In genomic region chr12:2853626-2854025, GRCh38 we compare ENCODE assay signal across 8 cellular contexts. TPM values are rescaled to one million over a fixed set of nuclear protein-coding genes. Genes with fewer than 3 reads are reported as not detected.
DNase-seq lines count a peak whose midpoint lies in the region; ATAC-seq and TF ChIP-seq lines count a peak whose summit lies in the region.

No MANE protein-coding gene starts in this region.

- 27% methylated on average over 11 of the region's 11 CpGs for WGBS in suprapubic skin

- no peak for TF ChIP-seq POLR2A in suprapubic skin (IDR thresholded peaks at IDR 0.05)

- H3K9me3 ChIP-seq in suprapubic skin = no peaks in the 10 kb centered on the region

- peaks cover 17% of the 10 kb centered on the region for H3K36me3 ChIP-seq in suprapubic skin

- TF ChIP-seq EP300 in suprapubic skin (IDR thresholded peaks at IDR 0.05) = no peak

- peak; percentile 62 for DNase-seq in A172 (ENCODE audit: low spot score)
- peak; percentile 27 for DNase-seq in NCI-H510A (lab: John Stamatoyannopoulos, UW)
- DNase-seq in activated CD8-positive, alpha-beta memory T cell treated with anti-CD3 and anti-CD28 coated beads, Interleukin-2, amount 50 U/mL, for 48 hours = peak; percentile 78
- DNase-seq in mucosa of gallbladder (ENCODE audit: low spot score) = peak; percentile 79
- DNase-seq in suprapubic skin (ENCODE audit: low spot score in 2 of 2) = peak; percentile 83 to 87

- no peak overlapping the region for H3K4me3 ChIP-seq in suprapubic skin

- H3K27ac ChIP-seq in suprapubic skin = no peak overlapping the region

- peak; percentile 88 for TF ChIP-seq CTCF in GM12874 (IDR thresholded peaks at IDR 0.05; ENCODE audit: insufficient read depth, low read depth, low read length)
- TF ChIP-seq CTCF in suprapubic skin (IDR thresholded peaks at IDR 0.05) = peak; percentile 66 to 89

- ATAC-seq in esophagus mucosa (peak; percentile 75), GM21786 (IDR thresholded peaks at IDR 0.05; ENCODE audit: unreplicated experiment) (no peak)

- no peaks in the 10 kb centered on the region for H3K27me3 ChIP-seq in suprapubic skin

- no peaks in the 10 kb centered on the region for H3K4me1 ChIP-seq in suprapubic skin

RNA-seq across cellular contexts. Expression of gene TEX52, which starts 3.2 kb away (rescaled TPM):
- total RNA-seq in A172 (2014; rRNA removed; shearing (Covaris generic)) = not detected in 2 replicates
- total RNA-seq in esophagus mucosa (not detected), mucosa of gallbladder (not detected), suprapubic skin (not detected)

RNA-seq across cellular contexts. Expression of gene NRIP2, which starts 18.8 kb away (rescaled TPM):
- total RNA-seq in A172 (2014; rRNA removed; shearing (Covaris generic)) = not detected in 2 replicates
- 0.08 TPM for total RNA-seq in esophagus mucosa
- 3.2 TPM for total RNA-seq in mucosa of gallbladder
- total RNA-seq in suprapubic skin = 1 to 10 TPM in 3 of 4 donors, under 1 TPM in 1; 0.48 to 4.7 (median 1.9) TPM

RNA-seq across cellular contexts. Expression of gene FOXM1, which starts 23.3 kb away (rescaled TPM):
- total RNA-seq in A172 (2014; rRNA removed; shearing (Covaris generic)) = 32.9 and 33.8 TPM in 2 replicates
- total RNA-seq in esophagus mucosa = 31.2 TPM
- 2.6 TPM for total RNA-seq in mucosa of gallbladder
- 1 to 10 TPM; 4.1 to 9.2 (median 7.1) TPM for total RNA-seq in suprapubic skin

RNA-seq across cellular contexts. Expression of gene RHNO1, which starts 23.4 kb away (rescaled TPM):
- total RNA-seq in A172 (2014; rRNA removed; shearing (Covaris generic)) = 30.2 and 41.6 TPM in 2 replicates
- total RNA-seq in esophagus mucosa (21.9 TPM), mucosa of gallbladder (17.6 TPM), suprapubic skin (10 to 100 TPM; 17.2 to 33.1 (median 21.0) TPM)

RNA-seq across cellular contexts. Expression of gene TULP3, which starts 37.1 kb away (rescaled TPM):
- total RNA-seq in A172 (2014; rRNA removed; shearing (Covaris generic)) = 20.3 and 26.4 TPM in 2 replicates
- 15.8 TPM for total RNA-seq in esophagus mucosa
- 20.7 TPM for total RNA-seq in mucosa of gallbladder
- 10 to 100 TPM; 21.0 to 55.8 (median 35.6) TPM for total RNA-seq in suprapubic skin

Comparison
In these comparisons a context has a peak if more than half of its experiments do, and no peak if none do; other contexts are left out.
1. DNase-seq: peak in every context shown above with its lines; median percentile 85 in suprapubic skin; 79 in mucosa of gallbladder; 78 in activated CD8-positive, alpha-beta memory T cell treated with anti-CD3 and anti-CD28 coated beads, Interleukin-2, amount 50 U/mL, for 48 hours; 62 in A172; 27 in NCI-H510A.